ENCODE assay signal across 14 cellular contexts in genomic region chr17:152860-153420, GRCh38. TPM values are rescaled to one million over a fixed set of nuclear protein-coding genes. Genes with fewer than 3 reads are reported as not detected.
"Had no signal": no experiment of that assay in that cellular context is flagged by ENCODE, and none has a peak within 500 bp of the region (broad histone marks: within the 10 kb centered on the region; RNA-seq: fewer than 3 reads in every experiment).

No MANE protein-coding gene starts in this region.

- H3K9me3 ChIP-seq: SK-N-SH, upper lobe of left lung had no signal

- H3K27me3 ChIP-seq: dorsolateral prefrontal cortex, upper lobe of left lung had no signal

- H3K27ac ChIP-seq: dorsolateral prefrontal cortex, upper lobe of left lung had no signal

- DNase-seq: activated CD4-positive, alpha-beta T cell treated with anti-CD3 and anti-CD28 coated beads, Interleukin-2, amount 10 ng/mL, durations not matched to agents 24 days and 14 days; activated CD8-positive, alpha-beta memory T cell treated with anti-CD3 and anti-CD28 coated beads for 24 hours; nephron progenitor cell; SK-N-SH; stimulated activated CD4-positive, alpha-beta T cell treated with anti-CD3 and anti-CD28 coated beads, Interleukin-1b, Interleukin-23, amount 100 ng/mL, for 48 hours; stimulated activated naive CD4-positive, alpha-beta T cell; upper lobe of left lung had no signal

- H3K4me1 ChIP-seq: upper lobe of left lung had no signal

- ATAC-seq: activated naive CD4-positive, alpha-beta T cell treated with anti-CD3 and anti-CD28 coated beads, Interleukin-2, amount 50 U/mL, for 72 hours; activated T-helper 17 cell treated with anti-CD3 and anti-CD28 coated beads, Interleukin-2, amount 50 U/mL, for 72 hours; esophagus mucosa; WTC11 had no signal

- H3K4me3 ChIP-seq: dorsolateral prefrontal cortex, upper lobe of left lung had no signal

- H3K36me3 ChIP-seq: upper lobe of left lung had no signal

RNA-seq across cellular contexts. Expression of gene SCGB1C2, which starts 15.6 kb away (rescaled TPM):
- total RNA-seq: activated CD4-positive, alpha-beta T cell treated with anti-CD3 and anti-CD28 coated beads, Interleukin-2, amount 10 ng/mL, durations not matched to agents 24 days and 14 days; activated naive CD4-positive, alpha-beta T cell treated with anti-CD3 and anti-CD28 coated beads, Interleukin-2, amount 50 U/mL, for 72 hours; activated T-helper 17 cell treated with anti-CD3 and anti-CD28 coated beads, Interleukin-2, amount 50 U/mL, for 72 hours; dorsolateral prefrontal cortex; esophagus mucosa; osteocyte; renal cortical epithelial cell; upper lobe of left lung; WTC11 had no signal

RNA-seq across cellular contexts. Expression of gene DOC2B, which starts 28.5 kb away (rescaled TPM):
- total RNA-seq: osteocyte had no signal
